9 cellular contexts compared by ENCODE assay signal in genomic region chr22:19172213-19173046, GRCh38. TPM values are rescaled to one million over a fixed set of nuclear protein-coding genes. Genes with fewer than 3 reads are reported as not detected.
DNase-seq lines count a peak whose midpoint lies in the region; ATAC-seq, FAIRE-seq and TF ChIP-seq lines count a peak whose summit lies in the region.
"Had no signal": no experiment of that assay in that cellular context is flagged by ENCODE, and none has a peak within 500 bp of the region (broad histone marks: within the 10 kb centered on the region; RNA-seq: fewer than 3 reads in every experiment).

No MANE protein-coding gene starts in this region.

- no peak overlapping the region for H2BK20ac ChIP-seq in H1 (ENCODE audit: low read length)

- no peak overlapping the region for H2BK15ac ChIP-seq in H1 (ENCODE audit: low read length)

- no peak for TF ChIP-seq POLR2A in H1 (IDR thresholded peaks at IDR 0.05; ENCODE audit: control extremely low read depth in 1 of 2, low read depth in 2 of 2, low read length in 2 of 2)

- no peak overlapping the region for H3K4ac ChIP-seq in H1 (replicated peaks; ENCODE audit: insufficient read length, low read depth, low read length)

- intact Hi-C loops in CD14-positive monocyte (cut with micrococcal nuclease) = no loop called here

- CTCF ChIA-PET in H1 (lab: Charles Lee; ENCODE audit: partially characterized antibody) = interaction anchor here (3.7 kb wide), 1 partner anchor 27 kb away, joined by 28 read pairs; the partner anchor contains the start of gene ESS2

- H3K23me2 ChIP-seq in H1 (ENCODE audit: low read depth, low read length) = peaks cover 10% of the 10 kb centered on the region

- no peak for ATAC-seq in HG03039 (IDR thresholded peaks at IDR 0.05; ENCODE audit: unreplicated experiment)

- peak overlapping the region; percentile 91 for H3K9ac ChIP-seq in NT2/D1 (ENCODE audit: insufficient read length, low read depth)
- H3K9ac ChIP-seq in H1 (replicated peaks in 1 of 4; ENCODE audit: extremely low read depth in 1 of 4, low read depth in 3 of 4, low read length in 3 of 4) = peak overlapping the region; percentile 83 to 96 (median 95)
- H3K9ac ChIP-seq in neural progenitor cell = peak overlapping the region; percentile 86

- no peak overlapping the region for H2BK120ac ChIP-seq in H1 (replicated peaks; ENCODE audit: low read depth, low read length)

- H3K14ac ChIP-seq in H1 (ENCODE audit: insufficient read length) = no peak overlapping the region

- H3K4me1 ChIP-seq in NT2/D1 (ENCODE audit: insufficient read depth, insufficient read length) (peaks cover 43% of the 10 kb centered on the region), H1 (replicated peaks in 1 of 4; ENCODE audit: control insufficient read depth in 3 of 4, insufficient read depth in 4 of 4, low read length in 3 of 4) (peaks cover 0 to 50% (median 36%) of the 10 kb centered on the region in 4 experiments; a peak in 6 of 7 replicates), neural progenitor cell (peaks cover 24% of the 10 kb centered on the region)

- no peak overlapping the region for H4K91ac ChIP-seq in H1 (replicated peaks; ENCODE audit: insufficient read length, low read length)

- no peak for TF ChIP-seq EP300 in H1 (IDR thresholded peaks at IDR 0.05; ENCODE audit: borderline replicate concordance in 1 of 2, low read depth in 2 of 2, low read length in 2 of 2)

- H3K4me3 Mint-ChIP-seq in CD14-positive monocyte (peak overlapping the region; percentile 96 to 98), neural progenitor cell (peak overlapping the region; percentile 95)

- H3F3A ChIP-seq in neural progenitor cell (ENCODE audit: low read depth) = peaks cover 42% of the 10 kb centered on the region

- WGBS in H1 (ENCODE audit: extremely low coverage in 1 of 2, insufficient coverage in 1 of 2, insufficient read length in 1 of 2, insufficient replicate concordance in 2 of 2, low coverage in 1 of 2, low lambda C conversion rate in 2 of 2, missing lambda C conversion rate in 1 of 2), 2 experiments = 57% methylated on average over 13 of the region's 13 CpGs; no CpG with 5 or more reads in 1 of the 2 experiments

- no peak for TF ChIP-seq CTCF in CD14-positive monocyte (IDR thresholded peaks at IDR 0.05)
- TF ChIP-seq CTCF in H1 (IDR thresholded peaks at IDR 0.05; ENCODE audit: control extremely low read depth in 1 of 3, insufficient read depth in 1 of 3, low read depth in 1 of 3, low read length in 3 of 3) = no peak
- TF ChIP-seq CTCF in neural progenitor cell (IDR thresholded peaks at IDR 0.05) = no peak

- peaks cover 5 to 27% of the 10 kb centered on the region in 2 experiments; a peak in 3 of 4 replicates for H3K79me2 ChIP-seq in H1 (ENCODE audit: control insufficient read depth in 1 of 2, insufficient read depth in 2 of 2, low read length in 2 of 2)
- H3K79me2 ChIP-seq in neural progenitor cell (ENCODE audit: low read depth) = peaks cover 26% of the 10 kb centered on the region

- peak overlapping the region; percentile 95 to 99 for H3K4me2 ChIP-seq in H1 (ENCODE audit: insufficient read depth in 1 of 2, low read depth in 2 of 2, low read length in 2 of 2)
- peak overlapping the region; percentile 98 for H3K4me2 ChIP-seq in neural progenitor cell

- peak overlapping the region; percentile 87; the same call in 1 of the 2 replicates for H2BK5ac ChIP-seq in H1 (ENCODE audit: low read depth, low read length)

- H3K27ac Mint-ChIP-seq in CD14-positive monocyte (peak overlapping the region; percentile 72 to 95 (median 77)), neural progenitor cell (no peak overlapping the region)

- H3K9me3 Mint-ChIP-seq in CD14-positive monocyte (peaks cover 0 to 15% (median 5%) of the 10 kb centered on the region in 7 donors), neural progenitor cell (no peaks in the 10 kb centered on the region)

- H3K36me3 ChIP-seq in NT2/D1 (ENCODE audit: insufficient read depth, insufficient read length, low read length) (peaks cover 45% of the 10 kb centered on the region), H1 (ENCODE audit: control insufficient read depth in 2 of 4, insufficient read depth in 4 of 4, low read length in 3 of 4) (peaks cover 0 to 9% (median 0%) of the 10 kb centered on the region in 4 experiments; a peak in 2 of 8 replicates), neural progenitor cell (no peaks in the 10 kb centered on the region)

- H3K23ac ChIP-seq in H1 (ENCODE audit: insufficient read length) = no peak overlapping the region

- H3K4me1 Mint-ChIP-seq in CD14-positive monocyte (peaks cover 48% of the 10 kb centered on the region), neural progenitor cell (peaks cover 33% of the 10 kb centered on the region)

- H4K5ac ChIP-seq in H1 (ENCODE audit: insufficient read length, low read depth, low read length) = no peak overlapping the region

- H3K27me3 ChIP-seq in NT2/D1 (ENCODE audit: insufficient read depth, insufficient read length) (peaks cover 37% of the 10 kb centered on the region), H1 (replicated peaks in 1 of 4; ENCODE audit: control insufficient read depth in 3 of 4, extremely low read depth in 1 of 4, insufficient read depth in 3 of 4, low read length in 3 of 4) (peaks cover 18 to 36% (median 32%) of the 10 kb centered on the region in 4 experiments), neural progenitor cell (peaks cover 44% of the 10 kb centered on the region)

- peak overlapping the region; percentile 99; the same call in 1 of the 2 replicates for H4K8ac ChIP-seq in H1 (ENCODE audit: extremely low read depth, insufficient read depth, low read length)

- peak overlapping the region; percentile 94 for H3K4me3 ChIP-seq in NT2/D1 (ENCODE audit: insufficient read length, low read depth)
- peak overlapping the region; percentile 94 to 98 (median 97) for H3K4me3 ChIP-seq in H1 (ENCODE audit: extremely low read depth in 1 of 4, insufficient read depth in 2 of 4, low read depth in 3 of 4, low read length in 4 of 4)
- peak overlapping the region; percentile 91 for H3K4me3 ChIP-seq in neural progenitor cell

- 0 out of 2 replicates have a peak overlapping the region, but pooled peaks have one; percentile 69 for H2AK5ac ChIP-seq in H1 (ENCODE audit: low read depth, low read length)

- POLR2A ChIA-PET in H1 (lab: Charles Lee; ENCODE audit: partially characterized antibody) = interaction anchor here (1.2 to 1.3 kb wide), 2 partner anchors 114 to 207 kb away, joined by 3 to 6 read pairs; no protein-coding TSS in a partner anchor

- H3K9me3 ChIP-seq in NT2/D1 (ENCODE audit: insufficient read depth, low read length) (no peaks in the 10 kb centered on the region), H1 (ENCODE audit: insufficient read depth in 2 of 2, low read depth in 1 of 2, low read length in 1 of 2) (no peaks in the 10 kb centered on the region), neural progenitor cell (ENCODE audit: low read depth) (no peaks in the 10 kb centered on the region)

- H3K27me3 Mint-ChIP-seq in CD14-positive monocyte (ENCODE audit: low read depth in 3 of 3) (peaks cover 35 to 36% (median 36%) of the 10 kb centered on the region in 3 donors), neural progenitor cell (ENCODE audit: insufficient read depth, low read depth) (peaks cover 28% of the 10 kb centered on the region)

- no peak for TF ChIP-seq RAD21 in H1 (IDR thresholded peaks at IDR 0.05 in 1 of 2, conservative IDR thresholded peaks at IDR 0.05 in 1 of 2; ENCODE audit: low read depth in 2 of 2, low read length in 2 of 2)

- FAIRE-seq in H1 (lab: Jason Lieb, UNC) = no peak

- H3K36me3 Mint-ChIP-seq in CD14-positive monocyte (peaks cover 0 to 4% of the 10 kb centered on the region in 2 donors), neural progenitor cell (peaks cover 4% of the 10 kb centered on the region)

- H3K27ac ChIP-seq in H1 (ENCODE audit: low read depth, low read length) (peak overlapping the region; percentile 92), neural progenitor cell (no peak overlapping the region)

- H3K18ac ChIP-seq in H1 (ENCODE audit: extremely low read depth, low read length) = peak overlapping the region; percentile 36; the same call in 1 of the 2 replicates

- H4K20me1 ChIP-seq in H1 (replicated peaks in 1 of 2; ENCODE audit: control insufficient read depth in 1 of 2, insufficient read depth in 2 of 2, low read length in 2 of 2) (peaks cover 4 to 32% of the 10 kb centered on the region in 2 experiments), neural progenitor cell (ENCODE audit: low read depth) (peaks cover 87% of the 10 kb centered on the region)

- peaks cover 18% of the 10 kb centered on the region for H3K79me1 ChIP-seq in H1 (ENCODE audit: low read depth, low read length)

- H2BK12ac ChIP-seq in H1 (ENCODE audit: low read depth, low read length) = 0 out of 2 replicates have a peak overlapping the region, but pooled peaks have one; percentile 63

- H3K56ac ChIP-seq in H1 (replicated peaks; ENCODE audit: insufficient read length, low read depth, low read length) = no peak overlapping the region

- H2AFZ ChIP-seq in H1 (ENCODE audit: low read length) (no peak overlapping the region), neural progenitor cell (replicated peaks) (no peak overlapping the region)

- no peak for DNase-seq in CD14-positive monocyte (ENCODE audit: low spot score)
- no peak for DNase-seq in NT2/D1 (ENCODE audit: low read depth, low spot score)
- no peak for DNase-seq in H1 (ENCODE audit: low read depth in 1 of 2, low spot score in 2 of 2)
- DNase-seq in neural progenitor cell (ENCODE audit: low spot score) = no peak
- DNase-seq in activated gamma-delta T cell treated with Interleukin-2 at 50 U/mL for 16 hours = no peak
- no peak for DNase-seq in mucosa of gallbladder (ENCODE audit: low spot score)
- DNase-seq in inferior parietal cortex (ENCODE audit: extremely low spot score) = no peak

RNA-seq across cellular contexts. Expression of gene SLC25A1, which starts 6.1 kb away (rescaled TPM):
- polyA plus RNA-seq in CD14-positive monocyte (10 to 100 TPM; 35.1 to 37.4 TPM), H1 (2011; rRNA removed) (110 and 183 TPM in 2 replicates)
- 148 and 157 TPM in 2 replicates for total RNA-seq in H1 (2021; fragmentation: NEBNext Ultra II Directional; extraction: Animal tissue kit (Norgen Biotek cat#: 25700))
- polyA plus RNA-seq in H1 (2011; cell fraction: cytosol; rRNA removed) = 111 TPM
- 127 TPM for polyA plus RNA-seq in H1 (2011; cell fraction: nucleus; rRNA removed)
- polyA plus RNA-seq in H1 (2012, experiment 1 of 2) = 74.1 to 161 TPM (median 156 TPM) in 4 replicates
- 175 TPM for polyA plus RNA-seq in H1 (2012, experiment 2 of 2)
- 102 TPM for polyA plus RNA-seq in H1 (2013, experiment 1 of 2)
- polyA plus RNA-seq in H1 (2013, experiment 2 of 2) = 94.5 TPM
- polyA minus RNA-seq in H1 (2011; rRNA and poly(A)+ RNA removed) = 47.6 and 69.7 TPM in 2 replicates
- polyA minus RNA-seq in H1 (2011; cell fraction: cytosol; rRNA and poly(A)+ RNA removed) = 67.6 TPM
- polyA minus RNA-seq in H1 (2011; cell fraction: nucleus; rRNA and poly(A)+ RNA removed) = 43.8 TPM
- total RNA-seq in neural progenitor cell (ENCODE audit: low replicate concordance) (28.6 and 97.0 TPM in 2 replicates), mucosa of gallbladder (130 TPM)

RNA-seq across cellular contexts. Expression of gene GSC2, which starts 22.3 kb away (rescaled TPM):
- not detected for polyA plus RNA-seq in CD14-positive monocyte
- total RNA-seq in H1 (2021; fragmentation: NEBNext Ultra II Directional; extraction: Animal tissue kit (Norgen Biotek cat#: 25700)) = 0.42 and 0.48 TPM in 2 replicates
- polyA plus RNA-seq in H1 (2011; rRNA removed) = 0.17 and 0.19 TPM in 2 replicates
- 0.08 TPM for polyA plus RNA-seq in H1 (2011; cell fraction: cytosol; rRNA removed)
- not detected for polyA plus RNA-seq in H1 (2011; cell fraction: nucleus; rRNA removed)
- 0.31 TPM in 2 of 4 replicates, not detected in the others for polyA plus RNA-seq in H1 (2012, experiment 1 of 2)
- polyA plus RNA-seq in H1 (2012, experiment 2 of 2) = not detected
- 0.04 TPM for polyA plus RNA-seq in H1 (2013, experiment 1 of 2)
- polyA plus RNA-seq in H1 (2013, experiment 2 of 2) = 0.09 TPM
- not detected in 2 replicates for polyA minus RNA-seq in H1 (2011; rRNA and poly(A)+ RNA removed)
- polyA minus RNA-seq in H1 (2011; cell fraction: cytosol; rRNA and poly(A)+ RNA removed) = not detected
- not detected for polyA minus RNA-seq in H1 (2011; cell fraction: nucleus; rRNA and poly(A)+ RNA removed)
- total RNA-seq in neural progenitor cell (ENCODE audit: low replicate concordance) = not detected in 2 replicates
- not detected for total RNA-seq in mucosa of gallbladder
- total RNA-seq: RPMI7951 had no signal

RNA-seq across cellular contexts. Expression of gene ESS2, which starts 28.0 kb away (rescaled TPM):
- polyA plus RNA-seq in CD14-positive monocyte (1 to 10 TPM; 4.0 to 5.5 TPM), H1 (2011; rRNA removed) (12.2 and 16.7 TPM in 2 replicates)
- total RNA-seq in H1 (2021; fragmentation: NEBNext Ultra II Directional; extraction: Animal tissue kit (Norgen Biotek cat#: 25700)) = 16.0 and 18.6 TPM in 2 replicates
- polyA plus RNA-seq in H1 (2011; cell fraction: cytosol; rRNA removed) = 18.9 TPM
- 17.1 TPM for polyA plus RNA-seq in H1 (2011; cell fraction: nucleus; rRNA removed)
- polyA plus RNA-seq in H1 (2012, experiment 1 of 2) = 10.7 to 15.4 TPM (median 14.2 TPM) in 4 replicates
- polyA plus RNA-seq in H1 (2012, experiment 2 of 2) = 10.9 TPM
- 9.0 TPM for polyA plus RNA-seq in H1 (2013, experiment 1 of 2)
- polyA plus RNA-seq in H1 (2013, experiment 2 of 2) = 9.0 TPM
- 4.1 and 5.7 TPM in 2 replicates for polyA minus RNA-seq in H1 (2011; rRNA and poly(A)+ RNA removed)
- 5.6 TPM for polyA minus RNA-seq in H1 (2011; cell fraction: cytosol; rRNA and poly(A)+ RNA removed)
- polyA minus RNA-seq in H1 (2011; cell fraction: nucleus; rRNA and poly(A)+ RNA removed) = 4.3 TPM
- total RNA-seq in neural progenitor cell (ENCODE audit: low replicate concordance) (7.2 and 12.5 TPM in 2 replicates), mucosa of gallbladder (17.3 TPM)

RNA-seq across cellular contexts. Expression of gene TSSK2, which starts 41.3 kb away (rescaled TPM):
- polyA plus RNA-seq in CD14-positive monocyte (not detected), H1 (2011; rRNA removed) (not detected in 2 replicates)
- total RNA-seq in H1 (2021; fragmentation: NEBNext Ultra II Directional; extraction: Animal tissue kit (Norgen Biotek cat#: 25700)) = not detected in 2 replicates
- not detected for polyA plus RNA-seq in H1 (2011; cell fraction: cytosol; rRNA removed)
- not detected for polyA plus RNA-seq in H1 (2011; cell fraction: nucleus; rRNA removed)
- not detected in 4 replicates for polyA plus RNA-seq in H1 (2012, experiment 1 of 2)
- not detected for polyA plus RNA-seq in H1 (2012, experiment 2 of 2)
- not detected for polyA plus RNA-seq in H1 (2013, experiment 1 of 2)
- 0.02 TPM for polyA plus RNA-seq in H1 (2013, experiment 2 of 2)
- 0.13 TPM in 1 of 2 replicates, not detected in the other for polyA minus RNA-seq in H1 (2011; rRNA and poly(A)+ RNA removed)
- polyA minus RNA-seq in H1 (2011; cell fraction: cytosol; rRNA and poly(A)+ RNA removed) = not detected
- polyA minus RNA-seq in H1 (2011; cell fraction: nucleus; rRNA and poly(A)+ RNA removed) = not detected
- total RNA-seq in neural progenitor cell (ENCODE audit: low replicate concordance) (not detected in 2 replicates), mucosa of gallbladder (not detected)
- total RNA-seq: RPMI7951 had no signal

RNA-seq across cellular contexts. Expression of gene DGCR2, which starts 50.2 kb away (rescaled TPM):
- 10 to 100 TPM; 28.9 to 37.0 TPM for polyA plus RNA-seq in CD14-positive monocyte
- total RNA-seq in H1 (2021; fragmentation: NEBNext Ultra II Directional; extraction: Animal tissue kit (Norgen Biotek cat#: 25700)) = 62.2 and 65.5 TPM in 2 replicates
- polyA plus RNA-seq in H1 (2011; rRNA removed) = 42.3 and 74.8 TPM in 2 replicates
- 42.6 TPM for polyA plus RNA-seq in H1 (2011; cell fraction: cytosol; rRNA removed)
- 58.0 TPM for polyA plus RNA-seq in H1 (2011; cell fraction: nucleus; rRNA removed)
- 49.8 to 57.4 TPM (median 51.5 TPM) in 4 replicates for polyA plus RNA-seq in H1 (2012, experiment 1 of 2)
- polyA plus RNA-seq in H1 (2012, experiment 2 of 2) = 59.6 TPM
- polyA plus RNA-seq in H1 (2013, experiment 1 of 2) = 53.6 TPM
- 60.2 TPM for polyA plus RNA-seq in H1 (2013, experiment 2 of 2)
- 47.2 and 62.3 TPM in 2 replicates for polyA minus RNA-seq in H1 (2011; rRNA and poly(A)+ RNA removed)
- 46.5 TPM for polyA minus RNA-seq in H1 (2011; cell fraction: cytosol; rRNA and poly(A)+ RNA removed)
- 33.3 TPM for polyA minus RNA-seq in H1 (2011; cell fraction: nucleus; rRNA and poly(A)+ RNA removed)
- total RNA-seq in neural progenitor cell (ENCODE audit: low replicate concordance) = 20.6 and 50.9 TPM in 2 replicates
- total RNA-seq in mucosa of gallbladder = 104 TPM
